Comparison of ENCODE assay signal across 26 cellular contexts in the genomic region with DNA sequence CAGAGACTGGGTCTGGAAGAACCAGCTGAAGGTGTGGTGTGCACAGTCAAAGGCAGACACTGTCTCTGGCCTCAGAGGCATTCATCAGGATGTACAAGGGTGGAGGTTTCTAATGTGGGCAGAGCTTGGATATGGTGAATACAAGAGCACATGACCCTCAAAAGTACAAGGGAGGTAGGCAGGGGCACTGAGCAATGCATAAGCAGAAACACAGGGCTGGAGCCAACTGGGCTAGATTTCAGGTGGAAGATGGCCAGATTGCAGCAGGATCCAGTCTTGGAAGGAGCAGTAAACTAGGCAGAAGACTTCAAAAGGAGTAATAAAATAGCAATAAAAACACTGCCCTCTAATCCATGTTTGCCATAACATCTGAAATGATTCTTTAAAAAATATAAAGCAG.
"Had no signal": no experiment of that assay in that cellular context is flagged by ENCODE, and none has a peak within 500 bp of the region (broad histone marks: within the 10 kb centered on the region; RNA-seq: fewer than 3 reads in every experiment).

No MANE protein-coding gene starts in this region.

- H3K27ac ChIP-seq: epithelial cell of prostate, esophagus squamous epithelium, left ventricle myocardium inferior, ovary, psoas muscle, stomach, tibial artery had no signal

- H3K4me1 ChIP-seq: esophagus squamous epithelium, left ventricle myocardium inferior, psoas muscle, stomach, tibial artery had no signal

- H3K36me3 ChIP-seq: esophagus squamous epithelium, left ventricle myocardium inferior, ovary, stomach, tibial artery had no signal

- H3K27me3 ChIP-seq: esophagus squamous epithelium, ovary, stomach, tibial artery had no signal

- DNase-seq: activated CD4-positive, alpha-beta T cell treated with anti-CD3 and anti-CD28 coated beads for 4 hours; activated CD4-positive, alpha-beta T cell treated with anti-CD3 and anti-CD28 coated beads, Interleukin-2, amount 50 U/mL, for 4 hours; activated naive CD4-positive, alpha-beta T cell; activated naive CD8-positive, alpha-beta T cell treated with anti-CD3 and anti-CD28 coated beads, Interleukin-2, amount 10 ng/mL, durations not matched to agents 7 days and 5 days; activated T-cell treated with anti-CD3 and anti-CD28 coated beads for 4 hours; activated T-cell treated with anti-CD3 and anti-CD28 coated beads, Interleukin-2, amount 50 U/mL, for 72 hours; amniotic stem cell; dermis blood vessel endothelial cell; effector CD4-positive, alpha-beta T cell; esophagus squamous epithelium; foreskin melanocyte; glutamatergic neuron; left ventricle myocardium inferior; mucosa of descending colon; ovary; psoas muscle; stimulated activated CD4-positive, alpha-beta T cell treated with anti-CD3 and anti-CD28 coated beads, Interleukin-1b, Interleukin-23, amount 100 ng/mL, for 48 hours; stimulated activated naive B cell treated with anti-CD40 and anti-IgM and Interleukin-4, amounts not matched to agents 10 μg/mL and 1 μg/mL and 100 μg/mL, for 72 hours; stomach; T-helper 1 cell; tibial artery had no signal

- H3K36me3 Mint-ChIP-seq: activated naive CD8-positive, alpha-beta T cell treated with anti-CD3 and anti-CD28 coated beads, Interleukin-2, amount 10 ng/mL, durations not matched to agents 7 days and 5 days; stimulated activated naive B cell treated with anti-CD40 and anti-IgM and Interleukin-4, amounts not matched to agents 10 μg/mL and 1 μg/mL and 100 μg/mL, for 72 hours had no signal

- ATAC-seq: activated T-cell treated with anti-CD3 and anti-CD28 coated beads, Interleukin-2, amount 50 U/mL, for 72 hours; mucosa of descending colon; natural killer cell treated with Interleukin-12 subunit alpha and Interleukin-12 subunit beta and Interleukin-15 and Interleukin-18, amount 100 ng/mL, for 72 hours; psoas muscle; stimulated activated naive B cell treated with anti-CD40 and anti-IgM and Interleukin-4, amounts not matched to agents 10 μg/mL and 1 μg/mL and 100 μg/mL, for 72 hours had no signal

- H3K4me1 Mint-ChIP-seq: activated naive CD8-positive, alpha-beta T cell treated with anti-CD3 and anti-CD28 coated beads, Interleukin-2, amount 10 ng/mL, durations not matched to agents 7 days and 5 days; stimulated activated naive B cell treated with anti-CD40 and anti-IgM and Interleukin-4, amounts not matched to agents 10 μg/mL and 1 μg/mL and 100 μg/mL, for 72 hours had no signal

- H3K27ac Mint-ChIP-seq: activated naive CD8-positive, alpha-beta T cell treated with anti-CD3 and anti-CD28 coated beads, Interleukin-2, amount 10 ng/mL, durations not matched to agents 7 days and 5 days; activated T-cell treated with anti-CD3 and anti-CD28 coated beads, Interleukin-2, amount 50 U/mL, for 72 hours; natural killer cell treated with Interleukin-12 subunit alpha and Interleukin-12 subunit beta and Interleukin-15 and Interleukin-18, amount 100 ng/mL, for 72 hours; stimulated activated naive B cell treated with anti-CD40 and anti-IgM and Interleukin-4, amounts not matched to agents 10 μg/mL and 1 μg/mL and 100 μg/mL, for 72 hours; T-helper 2 cell treated with Interferon-gamma antibody and Interleukin-4, amounts not matched to agents 5 μg/mL and 100 μg/mL, for 36 hours had no signal

- H3K4me3 Mint-ChIP-seq: activated naive CD8-positive, alpha-beta T cell treated with anti-CD3 and anti-CD28 coated beads, Interleukin-2, amount 10 ng/mL, durations not matched to agents 7 days and 5 days; activated T-cell treated with anti-CD3 and anti-CD28 coated beads, Interleukin-2, amount 50 U/mL, for 72 hours; natural killer cell treated with Interleukin-12 subunit alpha and Interleukin-12 subunit beta and Interleukin-15 and Interleukin-18, amount 100 ng/mL, for 72 hours; stimulated activated naive B cell treated with anti-CD40 and anti-IgM and Interleukin-4, amounts not matched to agents 10 μg/mL and 1 μg/mL and 100 μg/mL, for 72 hours; T-helper 2 cell treated with Interferon-gamma antibody and Interleukin-4, amounts not matched to agents 5 μg/mL and 100 μg/mL, for 36 hours had no signal

- H3K27me3 Mint-ChIP-seq: activated naive CD8-positive, alpha-beta T cell treated with anti-CD3 and anti-CD28 coated beads, Interleukin-2, amount 10 ng/mL, durations not matched to agents 7 days and 5 days; natural killer cell treated with Interleukin-12 subunit alpha and Interleukin-12 subunit beta and Interleukin-15 and Interleukin-18, amount 100 ng/mL, for 72 hours; stimulated activated naive B cell treated with anti-CD40 and anti-IgM and Interleukin-4, amounts not matched to agents 10 μg/mL and 1 μg/mL and 100 μg/mL, for 72 hours had no signal

- H3K9me3 ChIP-seq: ovary, psoas muscle had no signal

- H3K4me2 ChIP-seq: smooth muscle cell had no signal

- H3K4me3 ChIP-seq: esophagus squamous epithelium, left ventricle myocardium inferior, lung, mucosa of descending colon, ovary, psoas muscle, smooth muscle cell, stomach, tibial artery had no signal
